23 cellular contexts compared by ENCODE assay signal in the genomic region with DNA sequence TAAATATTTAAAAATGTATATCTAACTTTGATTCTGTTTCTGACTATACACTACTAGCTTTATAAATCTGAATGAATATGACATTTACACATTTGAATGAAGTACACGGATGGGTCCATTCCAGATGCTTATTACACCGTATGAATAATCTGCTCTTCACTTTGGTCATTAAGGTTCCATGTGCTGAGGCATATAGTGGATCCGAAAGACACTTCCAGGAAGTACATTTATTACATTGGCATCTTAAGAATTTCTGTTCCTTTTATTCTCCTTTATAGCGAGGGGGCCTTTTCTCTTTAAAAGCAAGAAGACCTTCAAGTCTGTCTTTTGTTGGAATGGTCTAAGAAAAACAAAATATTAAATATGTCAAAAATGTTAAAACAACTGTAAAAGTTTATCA.
DNase-seq lines count a peak whose midpoint lies in the region; ATAC-seq and TF ChIP-seq lines count a peak whose summit lies in the region.
"Had no signal": no experiment of that assay in that cellular context is flagged by ENCODE, and none has a peak within 500 bp of the region (broad histone marks: within the 10 kb centered on the region; RNA-seq: fewer than 3 reads in every experiment).

No MANE protein-coding gene starts in this region.

- ATAC-seq in SK-N-SH treated with all-trans-retinoic acid at 6 μM for 48 hours, result peak; percentile 47; the same call in 1 of the 3 replicates
- ATAC-seq in GM18502 (IDR thresholded peaks at IDR 0.05; ENCODE audit: poor library complexity, unreplicated experiment), result no peak
- no peak for ATAC-seq in GM19395 (IDR thresholded peaks at IDR 0.05; ENCODE audit: unreplicated experiment)
- ATAC-seq: left lung; stimulated activated effector memory CD8-positive, alpha-beta T cell treated with anti-CD3 and anti-CD28 coated beads, Interleukin-12 subunit alpha, Interleukin-12 subunit beta, amount 100 ng/mL, for 72 hours had no signal

- peak; percentile 81 for DNase-seq in EL
- DNase-seq in LHCN-M2 (ENCODE audit: low read depth), result peak; percentile 29
- DNase-seq in kidney tubule cell (ENCODE audit: low spot score), result peak; percentile 57
- no peak for DNase-seq in NCI-H1436 treated with DMSO at 0.1 percent for 48 hours (lab: John Stamatoyannopoulos, UW)
- DNase-seq in COLO829 (ENCODE audit: low spot score), result no peak
- DNase-seq: activated CD4-positive, alpha-beta memory T cell treated with anti-CD3 and anti-CD28 coated beads, Interleukin-2, amount 10 ng/mL, durations not matched to agents 7 days and 5 days; activated CD4-positive, alpha-beta T cell treated with anti-CD3 and anti-CD28 coated beads for 1 hour; activated CD8-positive, alpha-beta memory T cell treated with anti-CD3 and anti-CD28 coated beads, Interleukin-2, amount 50 U/mL, for 4 hours; activated naive CD4-positive, alpha-beta T cell; adrenal gland; brain microvascular endothelial cell; DND-41; effector CD4-positive, alpha-beta T cell; left lung; NCI-H1048; NCI-H1694; NCI-H446 treated with DMSO at 0.1 percent for 48 hours; NCI-H82; ovary had no signal

TF ChIP-seq in SK-N-SH treated with all-trans-retinoic acid at 6 μM for 48 hours, 23 proteins besides CTCF, POLR2A, EP300 and RAD21:
- TF ChIP-seq, protein P1, sequence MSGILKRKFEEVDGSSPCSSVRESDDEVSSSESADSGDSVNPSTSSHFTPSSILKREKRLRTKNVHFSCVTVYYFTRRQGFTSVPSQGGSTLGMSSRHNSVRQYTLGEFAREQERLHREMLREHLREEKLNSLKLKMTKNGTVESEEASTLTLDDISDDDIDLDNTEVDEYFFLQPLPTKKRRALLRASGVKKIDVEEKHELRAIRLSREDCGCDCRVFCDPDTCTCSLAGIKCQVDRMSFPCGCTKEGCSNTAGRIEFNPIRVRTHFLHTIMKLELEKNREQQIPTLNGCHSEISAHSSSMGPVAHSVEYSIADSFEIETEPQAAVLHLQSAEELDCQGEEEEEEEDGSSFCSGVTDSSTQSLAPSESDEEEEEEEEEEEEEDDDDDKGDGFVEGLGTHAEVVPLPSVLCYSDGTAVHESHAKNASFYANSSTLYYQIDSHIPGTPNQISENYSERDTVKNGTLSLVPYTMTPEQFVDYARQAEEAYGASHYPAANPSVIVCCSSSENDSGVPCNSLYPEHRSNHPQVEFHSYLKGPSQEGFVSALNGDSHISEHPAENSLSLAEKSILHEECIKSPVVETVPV (CRISPR knock-in tag; IDR thresholded peaks at IDR 0.05), result no peak
- TF ChIP-seq, protein P2, sequence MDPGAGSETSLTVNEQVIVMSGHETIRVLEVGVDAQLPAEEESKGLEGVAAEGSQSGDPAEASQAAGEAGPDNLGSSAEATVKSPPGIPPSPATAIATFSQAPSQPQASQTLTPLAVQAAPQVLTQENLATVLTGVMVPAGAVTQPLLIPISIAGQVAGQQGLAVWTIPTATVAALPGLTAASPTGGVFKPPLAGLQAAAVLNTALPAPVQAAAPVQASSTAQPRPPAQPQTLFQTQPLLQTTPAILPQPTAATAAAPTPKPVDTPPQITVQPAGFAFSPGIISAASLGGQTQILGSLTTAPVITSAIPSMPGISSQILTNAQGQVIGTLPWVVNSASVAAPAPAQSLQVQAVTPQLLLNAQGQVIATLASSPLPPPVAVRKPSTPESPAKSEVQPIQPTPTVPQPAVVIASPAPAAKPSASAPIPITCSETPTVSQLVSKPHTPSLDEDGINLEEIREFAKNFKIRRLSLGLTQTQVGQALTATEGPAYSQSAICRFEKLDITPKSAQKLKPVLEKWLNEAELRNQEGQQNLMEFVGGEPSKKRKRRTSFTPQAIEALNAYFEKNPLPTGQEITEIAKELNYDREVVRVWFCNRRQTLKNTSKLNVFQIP (CRISPR knock-in tag; IDR thresholded peaks at IDR 0.05; ENCODE audit: borderline replicate concordance, low read depth), result no peak
- no peak for TF ChIP-seq ZNF70 (CRISPR knock-in tag; IDR thresholded peaks at IDR 0.05)
- no peak for TF ChIP-seq ESRRG (CRISPR knock-in tag; IDR thresholded peaks at IDR 0.05)
- TF ChIP-seq TOX (CRISPR knock-in tag; IDR thresholded peaks at IDR 0.05; ENCODE audit: borderline replicate concordance), result no peak
- TF ChIP-seq ARNTL (CRISPR knock-in tag; IDR thresholded peaks at IDR 0.05; ENCODE audit: borderline replicate concordance, low read depth), result no peak
- TF ChIP-seq, protein P3, sequence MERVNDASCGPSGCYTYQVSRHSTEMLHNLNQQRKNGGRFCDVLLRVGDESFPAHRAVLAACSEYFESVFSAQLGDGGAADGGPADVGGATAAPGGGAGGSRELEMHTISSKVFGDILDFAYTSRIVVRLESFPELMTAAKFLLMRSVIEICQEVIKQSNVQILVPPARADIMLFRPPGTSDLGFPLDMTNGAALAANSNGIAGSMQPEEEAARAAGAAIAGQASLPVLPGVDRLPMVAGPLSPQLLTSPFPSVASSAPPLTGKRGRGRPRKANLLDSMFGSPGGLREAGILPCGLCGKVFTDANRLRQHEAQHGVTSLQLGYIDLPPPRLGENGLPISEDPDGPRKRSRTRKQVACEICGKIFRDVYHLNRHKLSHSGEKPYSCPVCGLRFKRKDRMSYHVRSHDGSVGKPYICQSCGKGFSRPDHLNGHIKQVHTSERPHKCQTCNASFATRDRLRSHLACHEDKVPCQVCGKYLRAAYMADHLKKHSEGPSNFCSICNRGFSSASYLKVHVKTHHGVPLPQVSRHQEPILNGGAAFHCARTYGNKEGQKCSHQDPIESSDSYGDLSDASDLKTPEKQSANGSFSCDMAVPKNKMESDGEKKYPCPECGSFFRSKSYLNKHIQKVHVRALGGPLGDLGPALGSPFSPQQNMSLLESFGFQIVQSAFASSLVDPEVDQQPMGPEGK (CRISPR knock-in tag; IDR thresholded peaks at IDR 0.05; ENCODE audit: borderline replicate concordance), result no peak
- no peak for TF ChIP-seq ZNF8 (CRISPR knock-in tag; IDR thresholded peaks at IDR 0.05)
- TF ChIP-seq, protein P4, sequence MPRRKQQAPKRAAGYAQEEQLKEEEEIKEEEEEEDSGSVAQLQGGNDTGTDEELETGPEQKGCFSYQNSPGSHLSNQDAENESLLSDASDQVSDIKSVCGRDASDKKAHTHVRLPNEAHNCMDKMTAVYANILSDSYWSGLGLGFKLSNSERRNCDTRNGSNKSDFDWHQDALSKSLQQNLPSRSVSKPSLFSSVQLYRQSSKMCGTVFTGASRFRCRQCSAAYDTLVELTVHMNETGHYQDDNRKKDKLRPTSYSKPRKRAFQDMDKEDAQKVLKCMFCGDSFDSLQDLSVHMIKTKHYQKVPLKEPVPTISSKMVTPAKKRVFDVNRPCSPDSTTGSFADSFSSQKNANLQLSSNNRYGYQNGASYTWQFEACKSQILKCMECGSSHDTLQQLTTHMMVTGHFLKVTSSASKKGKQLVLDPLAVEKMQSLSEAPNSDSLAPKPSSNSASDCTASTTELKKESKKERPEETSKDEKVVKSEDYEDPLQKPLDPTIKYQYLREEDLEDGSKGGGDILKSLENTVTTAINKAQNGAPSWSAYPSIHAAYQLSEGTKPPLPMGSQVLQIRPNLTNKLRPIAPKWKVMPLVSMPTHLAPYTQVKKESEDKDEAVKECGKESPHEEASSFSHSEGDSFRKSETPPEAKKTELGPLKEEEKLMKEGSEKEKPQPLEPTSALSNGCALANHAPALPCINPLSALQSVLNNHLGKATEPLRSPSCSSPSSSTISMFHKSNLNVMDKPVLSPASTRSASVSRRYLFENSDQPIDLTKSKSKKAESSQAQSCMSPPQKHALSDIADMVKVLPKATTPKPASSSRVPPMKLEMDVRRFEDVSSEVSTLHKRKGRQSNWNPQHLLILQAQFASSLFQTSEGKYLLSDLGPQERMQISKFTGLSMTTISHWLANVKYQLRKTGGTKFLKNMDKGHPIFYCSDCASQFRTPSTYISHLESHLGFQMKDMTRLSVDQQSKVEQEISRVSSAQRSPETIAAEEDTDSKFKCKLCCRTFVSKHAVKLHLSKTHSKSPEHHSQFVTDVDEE (CRISPR knock-in tag; IDR thresholded peaks at IDR 0.05), result no peak

Comparison
In these comparisons a context has a peak if more than half of its experiments do, and no peak if none do; other contexts are left out.
1. DNase-seq: peak in EL (single experiment), LHCN-M2 (single experiment) and kidney tubule cell (single experiment); none in NCI-H1436 treated with DMSO at 0.1 percent for 48 hours (single experiment) and COLO829 (single experiment).